ENCODE assay signal across 18 cellular contexts in the genomic region with DNA sequence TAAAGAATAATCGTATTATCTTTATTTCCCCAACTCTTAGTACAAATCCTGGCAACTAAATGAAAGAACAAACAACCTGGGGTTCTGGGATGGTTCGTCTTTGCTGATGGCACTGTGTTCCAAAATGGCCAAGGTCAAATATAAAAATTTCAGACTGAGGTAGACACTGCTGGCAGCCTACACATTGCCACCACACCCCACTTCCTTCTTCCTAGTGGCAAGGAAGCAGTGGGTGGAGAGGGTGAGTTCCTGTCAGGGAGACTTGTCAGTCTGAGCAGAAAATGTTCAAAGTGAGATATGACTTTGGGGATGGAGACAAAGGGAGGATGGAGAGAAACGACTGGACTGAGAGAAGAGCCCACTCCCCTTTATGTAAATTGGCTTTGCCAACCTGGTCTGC.
DNase-seq lines count a peak whose midpoint lies in the region; ATAC-seq and TF ChIP-seq lines count a peak whose summit lies in the region.
"Had no signal": no experiment of that assay in that cellular context is flagged by ENCODE, and none has a peak within 500 bp of the region (broad histone marks: within the 10 kb centered on the region; RNA-seq: fewer than 3 reads in every experiment).

No MANE protein-coding gene starts in this region.

- H3K9me3 ChIP-seq in heart right ventricle: no peaks in the 10 kb centered on the region
- H3K9me3 ChIP-seq: suprapubic skin had no signal

- H3K4me3 ChIP-seq in heart right ventricle: no peak overlapping the region
- H3K4me3 ChIP-seq: suprapubic skin had no signal

- H3K4me3 Mint-ChIP-seq in activated T-helper 2 cell treated with anti-CD3 and anti-CD28 coated beads, Interferon-gamma antibody, Interleukin-2, Interleukin-4, amounts not matched to agents 10 μg/mL and 5 μg/mL and 100 μg/mL, durations not matched to agents 14 hours and 24 hours and 36 hours (ENCODE audit: low read depth): no peak overlapping the region
- H3K4me3 Mint-ChIP-seq: CD14-positive monocyte had no signal

- DNase-seq in SKM-1 (lab: John Stamatoyannopoulos, UW; ENCODE audit: unreplicated experiment) (peak; percentile 25), SKM-1 treated with dmso at 0.1 percent for 144 hours (lab: John Stamatoyannopoulos, UW; ENCODE audit: unreplicated experiment) (no peak), OCI-M1 (lab: John Stamatoyannopoulos, UW) (peak; percentile 21), heart right ventricle (no peak), NCI-H226 (no peak)
- DNase-seq in stimulated activated naive CD8-positive, alpha-beta T cell treated with anti-CD3 and anti-CD28 coated beads, Interleukin-15, Interleukin-2, amounts not matched to agents 100 U/mL and 50 U/mL, for 24 hours: no peak
- no peak for DNase-seq in activated T-helper 2 cell treated with anti-CD3 and anti-CD28 coated beads, Interferon-gamma antibody, Interleukin-2, Interleukin-4, amounts not matched to agents 10 μg/mL and 5 μg/mL and 100 μg/mL, durations not matched to agents 14 hours and 24 hours and 36 hours (ENCODE audit: low spot score)
- no peak for DNase-seq in activated naive CD4-positive, alpha-beta T cell (lab: John Stamatoyannopoulos, UW)
- DNase-seq: 8988T; effector memory CD4-positive, alpha-beta T cell; HCEC 1CT; NCI-H2081; NCI-H526; posterior cingulate gyrus had no signal

- ATAC-seq in heart right ventricle: peak in 6 of 8 donors; percentile 31 to 56 (median 50)
- ATAC-seq in stimulated activated naive CD8-positive, alpha-beta T cell treated with anti-CD3 and anti-CD28 coated beads, Interleukin-15, Interleukin-2, amounts not matched to agents 100 U/mL and 50 U/mL, for 24 hours: peak; percentile 43
- ATAC-seq: Panc1 had no signal

- peaks cover 0 to 89% (median 25%) of the 10 kb centered on the region in 9 donors for H3K36me3 ChIP-seq in heart right ventricle

- intact Hi-C loops in heart right ventricle (cut with DNase I): loop anchor here in 1 of 10 donors (5.0 kb wide), 1 partner anchor 69 kb away; the partner anchor contains the start of gene LMCD1
- intact Hi-C loops in activated T-helper 2 cell treated with anti-CD3 and anti-CD28 coated beads, Interferon-gamma antibody, Interleukin-2, Interleukin-4, amounts not matched to agents 10 μg/mL and 5 μg/mL and 100 μg/mL, durations not matched to agents 14 hours and 24 hours and 36 hours (cut with micrococcal nuclease): no loop called here

- H3K27ac ChIP-seq in heart right ventricle: peak overlapping the region in 7 of 10 donors; percentile 12 to 70 (median 36)
- H3K27ac ChIP-seq: suprapubic skin had no signal

- H3K27me3 Mint-ChIP-seq in activated T-helper 2 cell treated with anti-CD3 and anti-CD28 coated beads, Interferon-gamma antibody, Interleukin-2, Interleukin-4, amounts not matched to agents 10 μg/mL and 5 μg/mL and 100 μg/mL, durations not matched to agents 14 hours and 24 hours and 36 hours (ENCODE audit: low read depth): no peaks in the 10 kb centered on the region

- H3K27ac Mint-ChIP-seq in activated T-helper 2 cell treated with anti-CD3 and anti-CD28 coated beads, Interferon-gamma antibody, Interleukin-2, Interleukin-4, amounts not matched to agents 10 μg/mL and 5 μg/mL and 100 μg/mL, durations not matched to agents 14 hours and 24 hours and 36 hours: no peak overlapping the region
- H3K27ac Mint-ChIP-seq: CD14-positive monocyte had no signal

- peaks cover 12% of the 10 kb centered on the region for H3K4me1 Mint-ChIP-seq in activated T-helper 2 cell treated with anti-CD3 and anti-CD28 coated beads, Interferon-gamma antibody, Interleukin-2, Interleukin-4, amounts not matched to agents 10 μg/mL and 5 μg/mL and 100 μg/mL, durations not matched to agents 14 hours and 24 hours and 36 hours (ENCODE audit: low read depth)

- H3K36me3 Mint-ChIP-seq in activated T-helper 2 cell treated with anti-CD3 and anti-CD28 coated beads, Interferon-gamma antibody, Interleukin-2, Interleukin-4, amounts not matched to agents 10 μg/mL and 5 μg/mL and 100 μg/mL, durations not matched to agents 14 hours and 24 hours and 36 hours (ENCODE audit: low read depth): peaks cover 3% of the 10 kb centered on the region
- H3K36me3 Mint-ChIP-seq: activated naive CD4-positive, alpha-beta T cell treated with anti-CD3 and anti-CD28 coated beads, Interleukin-2, amount 50 U/mL, for 72 hours; CD14-positive monocyte had no signal

- H3K27me3 ChIP-seq in heart right ventricle: no peaks in the 10 kb centered on the region
- H3K27me3 ChIP-seq: suprapubic skin had no signal

- 39 to 79% methylated on average over 2 to 3 of the region's 3 CpGs for WGBS in heart right ventricle, 2 donors

- H3K4me1 ChIP-seq in heart right ventricle: peaks cover 0 to 49% (median 40%) of the 10 kb centered on the region in 9 donors

- no peak for TF ChIP-seq CTCF in heart right ventricle (IDR thresholded peaks at IDR 0.05)

- H3K9me3 Mint-ChIP-seq in activated T-helper 2 cell treated with anti-CD3 and anti-CD28 coated beads, Interferon-gamma antibody, Interleukin-2, Interleukin-4, amounts not matched to agents 10 μg/mL and 5 μg/mL and 100 μg/mL, durations not matched to agents 14 hours and 24 hours and 36 hours: no peaks in the 10 kb centered on the region

Comparison
In these comparisons a context has a peak if more than half of its experiments do, and no peak if none do; other contexts are left out.
1. DNase-seq: peak in SKM-1 (single experiment) and OCI-M1 (single experiment); none in SKM-1 treated with dmso at 0.1 percent for 144 hours (single experiment), heart right ventricle (0 of 2), stimulated activated naive CD8-positive, alpha-beta T cell treated with anti-CD3 and anti-CD28 coated beads, Interleukin-15, Interleukin-2, amounts not matched to agents 100 U/mL and 50 U/mL, for 24 hours (single experiment), activated T-helper 2 cell treated with anti-CD3 and anti-CD28 coated beads, Interferon-gamma antibody, Interleukin-2, Interleukin-4, amounts not matched to agents 10 μg/mL and 5 μg/mL and 100 μg/mL, durations not matched to agents 14 hours and 24 hours and 36 hours (single experiment), activated naive CD4-positive, alpha-beta T cell (0 of 4) and NCI-H226 (single experiment).